ENCODE assay signal across 8 cellular contexts in genomic region chr9:126705311-126705766, GRCh38.
DNase-seq lines count a peak whose midpoint lies in the region; ATAC-seq and TF ChIP-seq lines count a peak whose summit lies in the region.

No MANE protein-coding gene starts in this region.

- no peaks in the 10 kb centered on the region for H3K9me3 ChIP-seq in left lung

- H3K27me3 Mint-ChIP-seq in central memory CD8-positive, alpha-beta T cell = peaks cover 48% of the 10 kb centered on the region

- H3K27ac ChIP-seq in left lung = no peak overlapping the region

- TF ChIP-seq CTCF in left lung (IDR thresholded peaks at IDR 0.05) = peak; percentile 75 to 79

- H3K27me3 ChIP-seq in left lung = peaks cover 11 to 82% of the 10 kb centered on the region in 2 donors

- DNase-seq in AML-193 (lab: John Stamatoyannopoulos, UW) (peak; percentile 42 to 46), H4 (ENCODE audit: low spot score) (peak; percentile 67), NCI-H2227 treated with DMSO at 0.1 percent for 48 hours (lab: John Stamatoyannopoulos, UW) (peak; percentile 55), left lung (peak; percentile 78 to 92)
- peak; percentile 81 to 86 for DNase-seq in activated CD4-positive, alpha-beta T cell treated with anti-CD3 and anti-CD28 coated beads for 24 hours (ENCODE audit: low read depth in 2 of 2)
- peak; percentile 75 to 82 for DNase-seq in central memory CD8-positive, alpha-beta T cell (ENCODE audit: low spot score in 2 of 2)
- DNase-seq in stimulated activated CD4-positive, alpha-beta T cell treated with anti-CD3 and anti-CD28 coated beads, Interleukin-4, amount 100 ng/mL, for 1 hour = peak; percentile 87

- peak overlapping the region; percentile 61 for H3K4me3 Mint-ChIP-seq in central memory CD8-positive, alpha-beta T cell

- H3K36me3 Mint-ChIP-seq in central memory CD8-positive, alpha-beta T cell (ENCODE audit: insufficient read depth) = no peaks in the 10 kb centered on the region

- no peaks in the 10 kb centered on the region for H3K9me3 Mint-ChIP-seq in central memory CD8-positive, alpha-beta T cell

- peak; percentile 79 for ATAC-seq in central memory CD8-positive, alpha-beta T cell (replicated peaks; ENCODE audit: extremely low read depth, poor library complexity, severe bottlenecking)
- ATAC-seq in left lung = peak; percentile 93
- no peak for ATAC-seq in GM19324 (IDR thresholded peaks at IDR 0.05; ENCODE audit: low FRiP score, unreplicated experiment)

- H3K36me3 ChIP-seq in left lung = no peaks in the 10 kb centered on the region

- no peak overlapping the region for H3K27ac Mint-ChIP-seq in central memory CD8-positive, alpha-beta T cell (ENCODE audit: low read depth)

- peaks cover 8 to 9% of the 10 kb centered on the region in 2 donors for H3K4me1 ChIP-seq in left lung

- intact Hi-C loops in left lung (cut with DNase I) = loop anchor here in 1 of 2 donors (5.0 kb wide), 1 partner anchor 77 kb away; no protein-coding TSS in a partner anchor

- peaks cover 12% of the 10 kb centered on the region for H3K4me1 Mint-ChIP-seq in central memory CD8-positive, alpha-beta T cell

- H3K4me3 ChIP-seq in left lung = peak overlapping the region in 1 of 2 donors; percentile 11
